ENCODE assay signal across 38 cellular contexts in genomic region chr13:39607876-39608275, GRCh38.
"Had no signal": no experiment of that assay in that cellular context is flagged by ENCODE, and none has a peak within 500 bp of the region (broad histone marks: within the 10 kb centered on the region; RNA-seq: fewer than 3 reads in every experiment).

No MANE protein-coding gene starts in this region.

- H3K9me3 ChIP-seq: adrenal gland, ascending aorta, body of pancreas, breast epithelium had no signal

- H3K27ac ChIP-seq: adrenal gland, ascending aorta, body of pancreas, brain microvascular endothelial cell, breast epithelium, cardiac muscle cell had no signal

- H3K36me3 ChIP-seq: adrenal gland, ascending aorta, brain microvascular endothelial cell, breast epithelium, cardiac muscle cell had no signal

- H3K4me3 ChIP-seq: adrenal gland, ascending aorta, body of pancreas, breast epithelium, cardiac muscle cell had no signal

- H3K27ac Mint-ChIP-seq: activated naive CD4-positive, alpha-beta T cell treated with anti-CD3 and anti-CD28 coated beads for 36 hours; activated naive CD4-positive, alpha-beta T cell treated with anti-CD3 and anti-CD28 coated beads, Interleukin-2, amount 10 ng/mL, durations not matched to agents 7 days and 5 days; activated naive CD4-positive, alpha-beta T cell treated with anti-CD3 and anti-CD28 coated beads, Interleukin-2, amount 50 U/mL, for 24 hours; activated naive CD4-positive, alpha-beta T cell treated with anti-CD3 and anti-CD28 coated beads, Interleukin-2, amount 50 U/mL, for 72 hours; activated naive CD8-positive, alpha-beta T cell; activated naive CD8-positive, alpha-beta T cell treated with anti-CD3 and anti-CD28 coated beads for 36 hours; activated naive CD8-positive, alpha-beta T cell treated with anti-CD3 and anti-CD28 coated beads, Interleukin-2, amount 10 ng/mL, durations not matched to agents 7 days and 5 days; activated T-cell treated with anti-CD3 and anti-CD28 coated beads, Interleukin-2, amount 50 U/mL, for 24 hours; activated T-cell treated with anti-CD3 and anti-CD28 coated beads, Interleukin-2, amount 50 U/mL, for 72 hours; activated T-helper 1 cell treated with anti-CD3 and anti-CD28 coated beads, Interleukin-12 subunit alpha, Interleukin-12 subunit beta, Interleukin-2, Interleukin-4 antibody, amounts not matched to agents 30 ng/mL and 10 ng/mL and 1 ng/mL, durations not matched to agents 14 hours and 24 hours and 36 hours; activated T-helper 17 cell treated with anti-CD3 and anti-CD28 coated beads, Interleukin-2, amount 50 U/mL, for 72 hours; activated T-helper 2 cell treated with anti-CD3 and anti-CD28 coated beads, Interferon-gamma antibody, Interleukin-2, Interleukin-4, amounts not matched to agents 10 μg/mL and 5 μg/mL and 100 μg/mL, durations not matched to agents 14 hours and 24 hours and 36 hours; brain had no signal

- H3K4me1 ChIP-seq: adrenal gland, ascending aorta, breast epithelium had no signal

- H3K36me3 Mint-ChIP-seq: activated naive CD4-positive, alpha-beta T cell treated with anti-CD3 and anti-CD28 coated beads, Interleukin-2, amount 10 ng/mL, durations not matched to agents 7 days and 5 days; activated naive CD4-positive, alpha-beta T cell treated with anti-CD3 and anti-CD28 coated beads, Interleukin-2, amount 50 U/mL, for 24 hours; activated naive CD4-positive, alpha-beta T cell treated with anti-CD3 and anti-CD28 coated beads, Interleukin-2, amount 50 U/mL, for 72 hours; activated naive CD8-positive, alpha-beta T cell; activated naive CD8-positive, alpha-beta T cell treated with anti-CD3 and anti-CD28 coated beads for 36 hours; activated naive CD8-positive, alpha-beta T cell treated with anti-CD3 and anti-CD28 coated beads, Interleukin-2, amount 10 ng/mL, durations not matched to agents 7 days and 5 days; brain had no signal

- DNase-seq: activated effector memory CD4-positive, alpha-beta T cell treated with anti-CD3 and anti-CD28 coated beads, Interleukin-2, amount 50 U/mL, for 16 hours; activated effector memory CD4-positive, alpha-beta T cell treated with Interleukin-2 at 50 U/mL for 16 hours; activated gamma-delta T cell; activated gamma-delta T cell treated with Interleukin-2 at 50 U/mL for 16 hours; activated naive CD4-positive, alpha-beta T cell; activated naive CD4-positive, alpha-beta T cell treated with anti-CD3 and anti-CD28 coated beads for 36 hours; activated naive CD4-positive, alpha-beta T cell treated with anti-CD3 and anti-CD28 coated beads, Interleukin-2, amount 10 ng/mL, durations not matched to agents 7 days and 5 days; activated naive CD4-positive, alpha-beta T cell treated with anti-CD3 and anti-CD28 coated beads, Interleukin-2, amount 50 U/mL, for 16 hours; activated naive CD4-positive, alpha-beta T cell treated with Interleukin-2 at 50 U/mL for 16 hours; activated naive CD8-positive, alpha-beta T cell treated with anti-CD3 and anti-CD28 coated beads for 36 hours; activated naive CD8-positive, alpha-beta T cell treated with anti-CD3 and anti-CD28 coated beads, Interleukin-2, amount 10 ng/mL, durations not matched to agents 7 days and 5 days; activated naive CD8-positive, alpha-beta T cell treated with anti-CD3 and anti-CD28 coated beads, Interleukin-2, amount 50 U/mL, for 24 hours; activated T-cell treated with anti-CD3 and anti-CD28 coated beads, Interleukin-2, amount 50 U/mL, for 1 hour; activated T-cell treated with anti-CD3 and anti-CD28 coated beads, Interleukin-2, amount 50 U/mL, for 24 hours; activated T-cell treated with anti-CD3 and anti-CD28 coated beads, Interleukin-2, amount 50 U/mL, for 4 hours; activated T-cell treated with anti-CD3 and anti-CD28 coated beads, Interleukin-2, amount 50 U/mL, for 48 hours; activated T-cell treated with anti-CD3 and anti-CD28 coated beads, Interleukin-2, amount 50 U/mL, for 72 hours; adrenal gland; amniotic stem cell; amygdala; anterior cingulate cortex; aorta; body of pancreas; brain microvascular endothelial cell; caudate nucleus; central memory CD4-positive, alpha-beta T cell; cerebellar nuclear complex had no signal

- H3K4me1 Mint-ChIP-seq: activated naive CD4-positive, alpha-beta T cell treated with anti-CD3 and anti-CD28 coated beads, Interleukin-2, amount 50 U/mL, for 24 hours; activated T-helper 17 cell treated with anti-CD3 and anti-CD28 coated beads, Interleukin-2, amount 50 U/mL, for 72 hours had no signal

- ATAC-seq: activated naive CD4-positive, alpha-beta T cell treated with anti-CD3 and anti-CD28 coated beads, Interleukin-2, amount 50 U/mL, for 72 hours; activated naive CD8-positive, alpha-beta T cell treated with anti-CD3 and anti-CD28 coated beads, Interleukin-2, amount 50 U/mL, for 24 hours; activated T-cell treated with anti-CD3 and anti-CD28 coated beads, Interleukin-2, amount 50 U/mL, for 4 hours; activated T-cell treated with anti-CD3 and anti-CD28 coated beads, Interleukin-2, amount 50 U/mL, for 72 hours; activated T-helper 17 cell treated with anti-CD3 and anti-CD28 coated beads, Interleukin-2, amount 50 U/mL, for 72 hours; body of pancreas had no signal

- H3K4me3 Mint-ChIP-seq: activated naive CD4-positive, alpha-beta T cell treated with anti-CD3 and anti-CD28 coated beads for 36 hours; activated naive CD4-positive, alpha-beta T cell treated with anti-CD3 and anti-CD28 coated beads, Interleukin-2, amount 10 ng/mL, durations not matched to agents 7 days and 5 days; activated naive CD4-positive, alpha-beta T cell treated with anti-CD3 and anti-CD28 coated beads, Interleukin-2, amount 50 U/mL, for 24 hours; activated naive CD8-positive, alpha-beta T cell; activated naive CD8-positive, alpha-beta T cell treated with anti-CD3 and anti-CD28 coated beads for 36 hours; activated naive CD8-positive, alpha-beta T cell treated with anti-CD3 and anti-CD28 coated beads, Interleukin-2, amount 10 ng/mL, durations not matched to agents 7 days and 5 days; activated naive CD8-positive, alpha-beta T cell treated with anti-CD3 and anti-CD28 coated beads, Interleukin-2, amount 50 U/mL, for 24 hours; activated T-cell treated with anti-CD3 and anti-CD28 coated beads, Interleukin-2, amount 50 U/mL, for 24 hours; activated T-cell treated with anti-CD3 and anti-CD28 coated beads, Interleukin-2, amount 50 U/mL, for 4 hours; activated T-cell treated with anti-CD3 and anti-CD28 coated beads, Interleukin-2, amount 50 U/mL, for 72 hours; activated T-helper 1 cell treated with anti-CD3 and anti-CD28 coated beads, Interleukin-12 subunit alpha, Interleukin-12 subunit beta, Interleukin-2, Interleukin-4 antibody, amounts not matched to agents 30 ng/mL and 10 ng/mL and 1 ng/mL, durations not matched to agents 14 hours and 24 hours and 36 hours; activated T-helper 17 cell treated with anti-CD3 and anti-CD28 coated beads, Interleukin-2, amount 50 U/mL, for 72 hours; brain; central memory CD8-positive, alpha-beta T cell had no signal

- H3K27me3 Mint-ChIP-seq: brain had no signal

- H3K9me3 Mint-ChIP-seq: activated naive CD4-positive, alpha-beta T cell treated with anti-CD3 and anti-CD28 coated beads for 36 hours; activated naive CD4-positive, alpha-beta T cell treated with anti-CD3 and anti-CD28 coated beads, Interleukin-2, amount 10 ng/mL, durations not matched to agents 7 days and 5 days; activated naive CD4-positive, alpha-beta T cell treated with anti-CD3 and anti-CD28 coated beads, Interleukin-2, amount 50 U/mL, for 24 hours; activated naive CD4-positive, alpha-beta T cell treated with anti-CD3 and anti-CD28 coated beads, Interleukin-2, amount 50 U/mL, for 72 hours; activated naive CD8-positive, alpha-beta T cell treated with anti-CD3 and anti-CD28 coated beads for 36 hours; activated naive CD8-positive, alpha-beta T cell treated with anti-CD3 and anti-CD28 coated beads, Interleukin-2, amount 10 ng/mL, durations not matched to agents 7 days and 5 days; activated naive CD8-positive, alpha-beta T cell treated with anti-CD3 and anti-CD28 coated beads, Interleukin-2, amount 50 U/mL, for 24 hours; activated T-cell treated with anti-CD3 and anti-CD28 coated beads, Interleukin-2, amount 50 U/mL, for 24 hours; activated T-cell treated with anti-CD3 and anti-CD28 coated beads, Interleukin-2, amount 50 U/mL, for 4 hours; activated T-cell treated with anti-CD3 and anti-CD28 coated beads, Interleukin-2, amount 50 U/mL, for 72 hours; activated T-helper 1 cell treated with anti-CD3 and anti-CD28 coated beads, Interleukin-12 subunit alpha, Interleukin-12 subunit beta, Interleukin-2, Interleukin-4 antibody, amounts not matched to agents 30 ng/mL and 10 ng/mL and 1 ng/mL, durations not matched to agents 14 hours and 24 hours and 36 hours; activated T-helper 17 cell treated with anti-CD3 and anti-CD28 coated beads, Interleukin-2, amount 50 U/mL, for 72 hours; activated T-helper 2 cell treated with anti-CD3 and anti-CD28 coated beads, Interferon-gamma antibody, Interleukin-2, Interleukin-4, amounts not matched to agents 10 μg/mL and 5 μg/mL and 100 μg/mL, durations not matched to agents 14 hours and 24 hours and 36 hours; central memory CD8-positive, alpha-beta T cell had no signal

- H3K27me3 ChIP-seq: adrenal gland, ascending aorta, body of pancreas, brain microvascular endothelial cell, breast epithelium had no signal
